Comparison of ENCODE assay signal across 23 cellular contexts in genomic region chr13:107681611-107682010, GRCh38.
DNase-seq lines count a peak whose midpoint lies in the region; TF ChIP-seq lines count a peak whose summit lies in the region.
"Had no signal": no experiment of that assay in that cellular context is flagged by ENCODE, and none has a peak within 500 bp of the region (broad histone marks: within the 10 kb centered on the region; RNA-seq: fewer than 3 reads in every experiment).

No MANE protein-coding gene starts in this region.

- H3K4me3 ChIP-seq in BLaER1 treated with 17β-estradiol and CSF1 and Interleukin-3, amounts not matched to agents 10 nM and 100 nM = no peak overlapping the region
- no peak overlapping the region for H3K4me3 ChIP-seq in neuronal stem cell (ENCODE audit: low read length in 2 of 2)
- H3K4me3 ChIP-seq in Caco-2 (ENCODE audit: low read depth, low read length) = no peak overlapping the region
- H3K4me3 ChIP-seq: GM23338, HAP-1, K562, PC-9, SJSA1 had no signal

- peak overlapping the region in 1 of 11 experiments; percentile 37; a peak in 1 of 22 replicates for H3K9ac ChIP-seq in BLaER1 treated with 17β-estradiol and CSF1 and Interleukin-3, amounts not matched to agents 10 nM and 100 nM
- no peak overlapping the region for H3K9ac ChIP-seq in neuronal stem cell (ENCODE audit: low read depth, low read length, poor library complexity)

- no peak overlapping the region for H3K27ac ChIP-seq in BLaER1 treated with 17β-estradiol and CSF1 and Interleukin-3, amounts not matched to agents 10 nM and 100 nM
- no peak overlapping the region for H3K27ac ChIP-seq in neuronal stem cell (replicated peaks; ENCODE audit: low read length)
- H3K27ac ChIP-seq: 22Rv1, PC-9, SJSA1 had no signal

- BruUV-seq in Caco-2 (replicated peaks; lab: Mats Ljungman, UMichigan) = no TSS peak

- no peak overlapping the region for H3K4me3 Mint-ChIP-seq in Caco-2 (ENCODE audit: unreplicated experiment)
- H3K4me3 Mint-ChIP-seq: B cell; CD4-positive, CD25-positive, alpha-beta regulatory T cell; GM23338; HFFc6 had no signal

- H3K4me1 Mint-ChIP-seq in Caco-2 (ENCODE audit: low read depth, unreplicated experiment) = no peaks in the 10 kb centered on the region
- H3K4me1 Mint-ChIP-seq: B cell; CD4-positive, CD25-positive, alpha-beta regulatory T cell had no signal

- H3K14ac ChIP-seq in neuronal stem cell (ENCODE audit: low read length) = no peak overlapping the region

- H3K4ac ChIP-seq in neuronal stem cell (ENCODE audit: low read length) = no peak overlapping the region

- WGBS in neuronal stem cell (ENCODE audit: extremely low coverage in 2 of 2, insufficient read length in 2 of 2, insufficient replicate concordance in 1 of 2), 2 donors = no CpG with 5 or more reads among the region's 10 CpGs

- H4K20me1 ChIP-seq in BLaER1 treated with 17β-estradiol and CSF1 and Interleukin-3, amounts not matched to agents 10 nM and 100 nM = no peaks in the 10 kb centered on the region

- H3K79me1 ChIP-seq in neuronal stem cell (ENCODE audit: low read depth, low read length) = no peaks in the 10 kb centered on the region

- no peaks in the 10 kb centered on the region for H3K36me3 ChIP-seq in BLaER1 treated with 17β-estradiol and CSF1 and Interleukin-3, amounts not matched to agents 10 nM and 100 nM
- H3K36me3 ChIP-seq in neuronal stem cell (replicated peaks in 1 of 2; ENCODE audit: control insufficient read depth in 2 of 2, insufficient read depth in 2 of 2, low read length in 2 of 2) (no peaks in the 10 kb centered on the region), Caco-2 (ENCODE audit: control insufficient read depth, insufficient read depth, low read length) (no peaks in the 10 kb centered on the region)
- H3K36me3 ChIP-seq: HAP-1, SJSA1 had no signal

- POLR2A ChIA-PET in Caco-2 (lab: Charles Lee) = no interaction called here

- CTCF ChIA-PET in Caco-2 (lab: Charles Lee) = no interaction called here

- H2BK5ac ChIP-seq in neuronal stem cell (ENCODE audit: low read length) = no peak overlapping the region

- no peak overlapping the region for H2BK120ac ChIP-seq in neuronal stem cell (ENCODE audit: low read depth, low read length)

- H2BK15ac ChIP-seq in neuronal stem cell (ENCODE audit: low read length) = no peak overlapping the region

- no peak for TF ChIP-seq CTCF in Caco-2 (IDR thresholded peaks at IDR 0.05; ENCODE audit: insufficient read depth in 1 of 2, low read depth in 1 of 2, low read length in 1 of 2, severe bottlenecking in 1 of 2, unreplicated experiment in 1 of 2)

- no peaks in the 10 kb centered on the region for H3K36me3 Mint-ChIP-seq in Caco-2 (ENCODE audit: insufficient read depth, unreplicated experiment)
- H3K36me3 Mint-ChIP-seq: CD4-positive, CD25-positive, alpha-beta regulatory T cell had no signal

- no peak overlapping the region for H4K8ac ChIP-seq in neuronal stem cell (ENCODE audit: low read depth, low read length)

- no peaks in the 10 kb centered on the region for H3K27me3 Mint-ChIP-seq in Caco-2 (ENCODE audit: insufficient read depth, unreplicated experiment)
- H3K27me3 Mint-ChIP-seq: B cell; CD4-positive, CD25-positive, alpha-beta regulatory T cell had no signal

- no peak overlapping the region for H3K27ac Mint-ChIP-seq in Caco-2 (ENCODE audit: unreplicated experiment)
- H3K27ac Mint-ChIP-seq: B cell; CD4-positive, CD25-positive, alpha-beta regulatory T cell; GM23338; HFFc6 had no signal

- H3K9me3 ChIP-seq in BLaER1 treated with 17β-estradiol and CSF1 and Interleukin-3, amounts not matched to agents 10 nM and 100 nM (replicated peaks in 1 of 11) = no peaks in the 10 kb centered on the region
- H3K9me3 ChIP-seq in neuronal stem cell (replicated peaks in 1 of 2; ENCODE audit: control insufficient read depth in 2 of 2, insufficient read depth in 1 of 2, low read depth in 1 of 2, low read length in 2 of 2) = peaks cover 0 to 2% of the 10 kb centered on the region in 2 donors
- no peaks in the 10 kb centered on the region for H3K9me3 ChIP-seq in Caco-2
- H3K9me3 ChIP-seq: HAP-1, SJSA1 had no signal

- H3K27me3 ChIP-seq in BLaER1 treated with 17β-estradiol and CSF1 and Interleukin-3, amounts not matched to agents 10 nM and 100 nM = no peaks in the 10 kb centered on the region
- H3K27me3 ChIP-seq in neuronal stem cell (ENCODE audit: control insufficient read depth in 3 of 3, insufficient read depth in 3 of 3, low read depth in 1 of 3, low read length in 3 of 3) (no peaks in the 10 kb centered on the region), Caco-2 (replicated peaks; ENCODE audit: control insufficient read depth, insufficient read depth, low read length) (no peaks in the 10 kb centered on the region)
- H3K27me3 ChIP-seq: SJSA1 had no signal

- peak overlapping the region in 9 of 11 experiments; percentile 12 to 77 (median 58); a peak in 17 of 22 replicates for H3K4me2 ChIP-seq in BLaER1 treated with 17β-estradiol and CSF1 and Interleukin-3, amounts not matched to agents 10 nM and 100 nM
- no peak overlapping the region for H3K4me2 ChIP-seq in neuronal stem cell (ENCODE audit: insufficient read depth, low read length, poor library complexity, severe bottlenecking)
- H3K4me2 ChIP-seq: GM23338, PC-9 had no signal

- no peak overlapping the region for H2AK5ac ChIP-seq in neuronal stem cell (ENCODE audit: low read depth, low read length)

- H3K9me3 Mint-ChIP-seq in Caco-2 (ENCODE audit: unreplicated experiment) = no peaks in the 10 kb centered on the region
- H3K9me3 Mint-ChIP-seq: GM23338 had no signal

- intact Hi-C loops in Caco-2 (cut with micrococcal nuclease; ENCODE audit: unreplicated experiment) = no loop called here

- peak overlapping the region; percentile 36 for H3K18ac ChIP-seq in neuronal stem cell (ENCODE audit: low read length)

- no peak overlapping the region for H4K91ac ChIP-seq in neuronal stem cell (ENCODE audit: low read depth, low read length, poor library complexity)

- H3K4me1 ChIP-seq in BLaER1 treated with 17β-estradiol and CSF1 and Interleukin-3, amounts not matched to agents 10 nM and 100 nM = peaks cover 0 to 28% (median 13%) of the 10 kb centered on the region in 10 experiments; a peak in 14 of 20 replicates
- H3K4me1 ChIP-seq in neuronal stem cell (ENCODE audit: control insufficient read depth in 2 of 2, insufficient read depth in 1 of 2, low read depth in 1 of 2, low read length in 2 of 2) (peaks cover 0 to 2% of the 10 kb centered on the region in 2 donors), Caco-2 (no peaks in the 10 kb centered on the region)
- H3K4me1 ChIP-seq: HAP-1, SJSA1 had no signal

- no peak overlapping the region for H2BK12ac ChIP-seq in neuronal stem cell (ENCODE audit: low read length)

- H2AFZ ChIP-seq in neuronal stem cell (ENCODE audit: low read length) = no peak overlapping the region
- H2AFZ ChIP-seq: GM23338, PC-9 had no signal

- no peak overlapping the region for H3K23ac ChIP-seq in neuronal stem cell (ENCODE audit: low read depth, low read length, poor library complexity)

- peak in 2 of 3 experiments; percentile 15 to 76 for DNase-seq in NCI-H1417 (lab: John Stamatoyannopoulos, UW)
- no peak for DNase-seq in NCI-H1417 treated with DMSO at 0.1 percent for 48 hours (lab: John Stamatoyannopoulos, UW)
- DNase-seq in NCI-H524 treated with DMSO at 0.1 percent for 48 hours (lab: John Stamatoyannopoulos, UW) = peak; percentile 6
- DNase-seq in neuronal stem cell (ENCODE audit: low spot score) = no peak
- no peak for DNase-seq in Caco-2
- DNase-seq in OCI-M2 (lab: John Stamatoyannopoulos, UW; ENCODE audit: unreplicated experiment) = no peak
- DNase-seq: CD4-positive, CD25-positive, alpha-beta regulatory T cell; HFFc6; Kasumi-1; NCI-H1092 treated with DMSO at 0.1 percent for 48 hours; NCI-H146; NCI-H2029 treated with DMSO at 0.1 percent for 48 hours; NCI-H446 treated with DMSO at 0.1 percent for 48 hours; NCI-H69; PC-9; Right ventricle myocardium superior had no signal

Comparison
In these comparisons a context has a peak if more than half of its experiments do, and no peak if none do; other contexts are left out.
1. DNase-seq: peak in NCI-H1417 (2 of 3) and NCI-H524 treated with DMSO at 0.1 percent for 48 hours (single experiment); none in NCI-H1417 treated with DMSO at 0.1 percent for 48 hours (single experiment), neuronal stem cell (single experiment), Caco-2 (0 of 2) and OCI-M2 (single experiment).